ENCODE assay signal across 8 cellular contexts in the genomic region with DNA sequence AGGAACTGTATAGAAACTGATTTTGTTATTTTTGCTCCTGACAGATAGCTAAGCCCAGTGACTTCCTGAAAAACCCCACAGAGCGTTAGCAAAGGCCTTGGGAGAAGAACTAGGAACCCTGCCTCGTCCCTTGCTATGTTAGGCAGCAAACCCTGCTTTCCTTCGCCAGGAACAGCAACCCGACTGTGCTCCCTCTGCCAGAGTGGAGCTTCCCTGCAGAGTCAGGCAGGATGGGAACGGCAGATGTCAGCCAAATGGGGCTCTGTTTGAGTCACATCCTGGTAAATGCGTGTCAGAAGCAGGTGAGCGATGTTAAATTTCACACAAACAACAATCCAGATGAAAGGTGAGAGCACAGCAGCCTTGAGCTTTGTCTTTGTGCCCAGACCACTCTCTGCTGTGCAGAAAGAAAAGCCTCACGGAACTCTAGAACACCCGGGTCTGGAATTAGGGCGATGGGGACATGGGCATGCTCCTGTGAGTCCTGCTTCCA.
DNase-seq lines count a peak whose midpoint lies in the region; ATAC-seq, FAIRE-seq and TF ChIP-seq lines count a peak whose summit lies in the region.
"Had no signal": no experiment of that assay in that cellular context is flagged by ENCODE, and none has a peak within 500 bp of the region (broad histone marks: within the 10 kb centered on the region; RNA-seq: fewer than 3 reads in every experiment).

No MANE protein-coding gene starts in this region.

- DNase-seq in H54 (ENCODE audit: insufficient read length, low spot score) (no peak), NCI-H345 treated with DMSO at 0.1 percent for 48 hours (lab: John Stamatoyannopoulos, UW; ENCODE audit: unreplicated experiment) (peak; percentile 2), dermis microvascular lymphatic vessel endothelial cell (ENCODE audit: low read depth in 2 of 2) (peak; percentile 87 to 95), renal cortical epithelial cell (ENCODE audit: low read depth) (peak; percentile 65)
- DNase-seq: stimulated activated CD4-positive, alpha-beta T cell treated with anti-CD3 and anti-CD28 coated beads, Interleukin-2, amount 100 ng/mL, for 24 hours had no signal

- no peak for TF ChIP-seq POLR2A in H54 (IDR thresholded peaks at IDR 0.05; ENCODE audit: low read depth, low read length)

- FAIRE-seq in H54 (lab: Jason Lieb, UNC): peak; percentile 33

- ATAC-seq in GM18861 (IDR thresholded peaks at IDR 0.05; ENCODE audit: unreplicated experiment): no peak
- no peak for ATAC-seq in HG03108 (IDR thresholded peaks at IDR 0.05; ENCODE audit: unreplicated experiment)
- no peak for ATAC-seq in HG02571 (IDR thresholded peaks at IDR 0.05; ENCODE audit: unreplicated experiment)
